1 cellular context compared by ENCODE assay signal in the genomic region with DNA sequence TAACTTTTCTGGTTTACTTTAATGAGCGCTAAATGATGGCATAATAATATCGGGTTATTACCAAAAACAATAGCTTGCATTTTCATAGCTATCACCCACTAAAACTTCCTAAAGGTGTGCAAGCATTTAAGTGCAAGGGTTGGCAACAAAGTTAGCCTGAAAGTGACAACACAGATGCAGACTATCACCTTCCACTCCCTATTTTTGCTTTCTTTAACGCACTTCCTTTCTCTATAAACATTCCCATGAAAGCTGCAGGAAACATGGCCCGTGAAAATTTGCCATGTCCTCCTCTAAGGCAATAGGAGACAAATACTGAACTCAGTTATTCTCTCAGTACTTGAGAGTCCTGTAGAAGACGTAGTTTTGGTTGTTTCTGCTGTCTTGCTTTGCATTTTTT.
TF ChIP-seq lines count a peak whose summit lies in the region.

No MANE protein-coding gene starts in this region.

TF ChIP-seq in H1, 55 proteins besides CTCF, POLR2A, EP300 and RAD21:
- TF ChIP-seq, protein P1, sequence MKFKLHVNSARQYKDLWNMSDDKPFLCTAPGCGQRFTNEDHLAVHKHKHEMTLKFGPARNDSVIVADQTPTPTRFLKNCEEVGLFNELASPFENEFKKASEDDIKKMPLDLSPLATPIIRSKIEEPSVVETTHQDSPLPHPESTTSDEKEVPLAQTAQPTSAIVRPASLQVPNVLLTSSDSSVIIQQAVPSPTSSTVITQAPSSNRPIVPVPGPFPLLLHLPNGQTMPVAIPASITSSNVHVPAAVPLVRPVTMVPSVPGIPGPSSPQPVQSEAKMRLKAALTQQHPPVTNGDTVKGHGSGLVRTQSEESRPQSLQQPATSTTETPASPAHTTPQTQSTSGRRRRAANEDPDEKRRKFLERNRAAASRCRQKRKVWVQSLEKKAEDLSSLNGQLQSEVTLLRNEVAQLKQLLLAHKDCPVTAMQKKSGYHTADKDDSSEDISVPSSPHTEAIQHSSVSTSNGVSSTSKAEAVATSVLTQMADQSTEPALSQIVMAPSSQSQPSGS (IDR thresholded peaks at IDR 0.05; ENCODE audit: low read length) = no peak
- no peak for TF ChIP-seq NANOG (IDR thresholded peaks at IDR 0.05; ENCODE audit: insufficient read depth, low read depth, low read length, poor library complexity, severe bottlenecking)
- TF ChIP-seq SIN3A (conservative IDR thresholded peaks at IDR 0.05 in 1 of 2, IDR thresholded peaks at IDR 0.05 in 1 of 2; ENCODE audit: low read depth in 1 of 2, low read length in 2 of 2) = no peak
- no peak for TF ChIP-seq KDM1A (IDR thresholded peaks at IDR 0.05; ENCODE audit: borderline replicate concordance, low read length)
- TF ChIP-seq CEBPB (IDR thresholded peaks at IDR 0.05; ENCODE audit: low read depth, low read length) = no peak
- TF ChIP-seq RXRA (IDR thresholded peaks at IDR 0.05; ENCODE audit: insufficient read depth, low read depth, low read length) = no peak
- TF ChIP-seq CBX8 (IDR thresholded peaks at IDR 0.05; ENCODE audit: borderline replicate concordance, low read depth, low read length) = no peak
- TF ChIP-seq FOSL1 (IDR thresholded peaks at IDR 0.05; ENCODE audit: insufficient read depth, low read depth, low read length) = no peak
- TF ChIP-seq RNF2 (IDR thresholded peaks at IDR 0.05; ENCODE audit: borderline replicate concordance, low read depth, low read length, missing control alignments, poor library complexity, severe bottlenecking) = no peak
- TF ChIP-seq JUND (IDR thresholded peaks at IDR 0.05; ENCODE audit: low read length) = no peak
- no peak for TF ChIP-seq CREB1 (IDR thresholded peaks at IDR 0.05)
- TF ChIP-seq SP1 (IDR thresholded peaks at IDR 0.05; ENCODE audit: low read depth, low read length) = no peak
- TF ChIP-seq SRF (IDR thresholded peaks at IDR 0.05; ENCODE audit: low read depth, low read length) = no peak
- no peak for TF ChIP-seq ZNF274 (IDR thresholded peaks at IDR 0.05; ENCODE audit: borderline replicate concordance, extremely low read depth, low read length)
- no peak for TF ChIP-seq POU5F1 (IDR thresholded peaks at IDR 0.05; ENCODE audit: low read depth, low read length)
- no peak for TF ChIP-seq CHD1 (IDR thresholded peaks at IDR 0.05; ENCODE audit: low read depth, low read length)
- no peak for TF ChIP-seq TBP (IDR thresholded peaks at IDR 0.05; ENCODE audit: low read depth, low read length)
